In the genomic region with DNA sequence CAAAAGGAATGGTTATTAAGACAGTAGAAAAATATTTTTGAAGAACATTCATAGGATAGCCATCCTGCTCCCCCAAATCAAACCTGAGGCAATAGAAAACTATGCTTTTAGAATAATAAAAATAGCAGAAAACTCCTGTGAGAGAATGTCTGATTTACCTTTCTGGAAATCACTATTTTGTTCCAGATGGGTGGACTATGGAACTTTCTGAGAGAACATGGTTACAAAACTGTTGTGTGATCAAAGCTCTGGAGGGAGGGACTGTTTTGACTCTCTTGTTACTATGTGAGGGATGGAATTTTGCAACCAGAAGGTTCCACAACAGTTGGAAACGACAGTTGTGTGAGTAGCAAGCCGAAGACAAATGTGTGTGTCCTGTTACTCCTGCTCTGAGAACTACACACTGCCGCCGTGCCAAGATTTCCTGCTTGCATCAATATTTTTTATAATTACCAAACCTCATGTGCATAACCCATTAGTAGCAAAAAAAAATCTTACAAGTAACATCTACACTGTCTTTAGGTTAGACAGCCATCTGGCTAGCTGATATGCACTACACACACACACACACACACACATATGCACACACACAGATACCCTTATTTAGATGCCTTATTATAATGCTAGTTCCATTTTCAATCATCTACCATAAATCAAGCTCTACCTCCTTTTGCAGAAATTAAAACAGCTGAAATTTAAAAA, we compare ENCODE assay signal across 19 cellular contexts. TPM values are rescaled to one million over a fixed set of nuclear protein-coding genes. Genes with fewer than 3 reads are reported as not detected.
DNase-seq lines count a peak whose midpoint lies in the region; ATAC-seq and TF ChIP-seq lines count a peak whose summit lies in the region.
"Had no signal": no experiment of that assay in that cellular context is flagged by ENCODE, and none has a peak within 500 bp of the region (broad histone marks: within the 10 kb centered on the region; RNA-seq: fewer than 3 reads in every experiment).

No MANE protein-coding gene starts in this region.

- dilution Hi-C loops in mammary epithelial cell (cut with HindIII; ENCODE audit: low sequenced_read_pairs), result no loop called here

- no peaks in the 10 kb centered on the region for H3K4me1 ChIP-seq in mammary epithelial cell (ENCODE audit: insufficient read depth, low read length)
- no peaks in the 10 kb centered on the region for H3K4me1 ChIP-seq in breast epithelium
- no peaks in the 10 kb centered on the region for H3K4me1 ChIP-seq in upper lobe of right lung
- H3K4me1 ChIP-seq: body of pancreas had no signal

- no peak overlapping the region for H3K27ac ChIP-seq in mammary epithelial cell (ENCODE audit: insufficient read depth, low read depth, low read length)
- no peak overlapping the region for H3K27ac ChIP-seq in breast epithelium
- H3K27ac ChIP-seq in upper lobe of right lung, result no peak overlapping the region
- H3K27ac ChIP-seq: body of pancreas, RWPE1 had no signal

- intact Hi-C loops in mammary epithelial cell (cut with micrococcal nuclease), result no loop called here
- intact Hi-C loops in breast epithelium (cut with DNase I; ENCODE audit: low total_unique reads), result no loop called here
- intact Hi-C loops in lower leg skin (cut with DNase I; ENCODE audit: low total_unique reads), result no loop called here
- intact Hi-C loops in upper lobe of right lung (cut with DNase I), result no loop called here

- no peaks in the 10 kb centered on the region for H4K20me1 ChIP-seq in mammary epithelial cell (ENCODE audit: insufficient read depth, low read length)

- CTCF ChIA-PET in mammary epithelial cell (lab: Charles Lee; ENCODE audit: low non-redundant PET), result no interaction called here

- BruUV-seq in mammary epithelial cell (replicated peaks; lab: Mats Ljungman, UMichigan), result no TSS peak

- H3K36me3 ChIP-seq in mammary epithelial cell (ENCODE audit: insufficient read depth, low read length), result no peaks in the 10 kb centered on the region
- no peaks in the 10 kb centered on the region for H3K36me3 ChIP-seq in breast epithelium
- no peaks in the 10 kb centered on the region for H3K36me3 ChIP-seq in upper lobe of right lung

- TF ChIP-seq POLR2A in breast epithelium (IDR thresholded peaks at IDR 0.05) (no peak), lower leg skin (IDR thresholded peaks at IDR 0.05) (no peak)

- no peak overlapping the region for H3K4me2 ChIP-seq in mammary epithelial cell (ENCODE audit: insufficient read depth, low read depth, low read length)

- no peak overlapping the region for H3K9ac ChIP-seq in mammary epithelial cell (ENCODE audit: insufficient read depth, low read length)

- no peaks in the 10 kb centered on the region for H3K79me2 ChIP-seq in mammary epithelial cell (ENCODE audit: insufficient read depth, low read length)

- H3K9me3 ChIP-seq in mammary epithelial cell (replicated peaks; ENCODE audit: insufficient read depth, low read length), result no peaks in the 10 kb centered on the region
- no peaks in the 10 kb centered on the region for H3K9me3 ChIP-seq in breast epithelium
- no peaks in the 10 kb centered on the region for H3K9me3 ChIP-seq in upper lobe of right lung
- H3K9me3 ChIP-seq: body of pancreas had no signal

- H2AFZ ChIP-seq in mammary epithelial cell (ENCODE audit: low read depth, low read length), result peak overlapping the region; percentile 11

- no peak overlapping the region for H3K4me3 ChIP-seq in mammary epithelial cell (replicated peaks in 1 of 3; ENCODE audit: insufficient read depth in 1 of 3, low read depth in 2 of 3, low read length in 3 of 3)
- no peak overlapping the region for H3K4me3 ChIP-seq in breast epithelium
- H3K4me3 ChIP-seq in fibroblast of mammary gland (ENCODE audit: control insufficient read depth, low read depth, low read length), result no peak overlapping the region
- H3K4me3 ChIP-seq in lower leg skin (ENCODE audit: low read depth, poor library complexity, severe bottlenecking), result no peak overlapping the region
- H3K4me3 ChIP-seq in upper lobe of right lung, result no peak overlapping the region
- H3K4me3 ChIP-seq: body of pancreas had no signal

- WGBS in mammary epithelial cell (ENCODE audit: low coverage, missing lambda C conversion rate), result 78% methylated on average over 4 of the region's 4 CpGs
- 23 to 34% methylated on average over 4 of the region's 4 CpGs for WGBS in lower leg skin, 2 donors

- DNase-seq in mammary epithelial cell (no peak), breast epithelium (ENCODE audit: low spot score in 2 of 2) (no peak), fibroblast of mammary gland (ENCODE audit: low read depth) (peak; percentile 30), lower leg skin (ENCODE audit: low spot score in 2 of 2) (peak; percentile 62 to 92), upper lobe of right lung (no peak), NCI-H345 (lab: John Stamatoyannopoulos, UW) (no peak)
- no peak for DNase-seq in activated CD4-positive, alpha-beta T cell treated with anti-CD3 and anti-CD28 coated beads, Interleukin-2, amount 50 U/mL, for 4 hours
- DNase-seq: activated CD4-positive, alpha-beta T cell treated with anti-CD3 and anti-CD28 coated beads, Interleukin-2, amount 50 U/mL, for 48 hours; activated naive CD4-positive, alpha-beta T cell treated with anti-CD3 and anti-CD28 coated beads, Interleukin-2, amount 50 U/mL, for 16 hours; activated T-cell treated with anti-CD3 and anti-CD28 coated beads, Interleukin-2, amount 50 U/mL, for 4 hours; DND-41; mesendoderm; MM.1S; NCI-H1694; NCI-H446 treated with DMSO at 0.1 percent for 48 hours; stimulated activated naive CD4-positive, alpha-beta T cell treated with Interleukin-2 at 50 U/mL for 16 hours had no signal

- no peak for TF ChIP-seq CTCF in mammary epithelial cell (conservative IDR thresholded peaks at IDR 0.05 in 1 of 2, IDR thresholded peaks at IDR 0.05 in 1 of 2; ENCODE audit: extremely low read depth in 1 of 2, insufficient read depth in 1 of 2, low read depth in 1 of 2, low read length in 2 of 2)
- no peak for TF ChIP-seq CTCF in breast epithelium (IDR thresholded peaks at IDR 0.05)
- no peak for TF ChIP-seq CTCF in fibroblast of mammary gland (conservative IDR thresholded peaks at IDR 0.05; ENCODE audit: control insufficient read depth, insufficient read depth, low read depth, low read length)
- TF ChIP-seq CTCF in lower leg skin (IDR thresholded peaks at IDR 0.05), result no peak
- no peak for TF ChIP-seq CTCF in upper lobe of right lung (IDR thresholded peaks at IDR 0.05)

- H3K27me3 ChIP-seq in mammary epithelial cell (ENCODE audit: insufficient read depth, low read length) (no peaks in the 10 kb centered on the region), breast epithelium (no peaks in the 10 kb centered on the region), upper lobe of right lung (no peaks in the 10 kb centered on the region)
- H3K27me3 ChIP-seq: body of pancreas had no signal

- peak; percentile 42 for ATAC-seq in upper lobe of right lung
- ATAC-seq in GM21576 (IDR thresholded peaks at IDR 0.05; ENCODE audit: unreplicated experiment), result no peak
- ATAC-seq: activated T-cell treated with anti-CD3 and anti-CD28 coated beads, Interleukin-2, amount 50 U/mL, for 4 hours; body of pancreas had no signal

- in situ Hi-C loops in mammary epithelial cell (cut with MboI; ENCODE audit: low sequenced_read_pairs in 2 of 2), result loop anchor here in 1 of 2 donors (25.0 kb wide), 1 partner anchor 239 kb away; no protein-coding TSS in a partner anchor

RNA-seq across cellular contexts. Expression of a gene that starts 11.0 kb away (rescaled TPM):
- 10 to 100 TPM; 28.5 to 34.8 TPM for total RNA-seq in mammary epithelial cell
- 14.8 TPM for polyA plus RNA-seq in mammary epithelial cell
- 31.6 TPM for polyA minus RNA-seq in mammary epithelial cell
- 10 to 100 TPM; 24.8 to 41.3 (median 27.2) TPM for total RNA-seq in breast epithelium
- total RNA-seq in lower leg skin, result 10 to 100 TPM; 23.2 to 41.5 (median 32.6) TPM
- 25.7 TPM for total RNA-seq in upper lobe of right lung

Comparison
In these comparisons a context has a peak if more than half of its experiments do, and no peak if none do; other contexts are left out.
1. DNase-seq: peak in fibroblast of mammary gland (single experiment) and lower leg skin (2 of 2); none in mammary epithelial cell (single experiment), breast epithelium (0 of 2), upper lobe of right lung (single experiment), activated CD4-positive, alpha-beta T cell treated with anti-CD3 and anti-CD28 coated beads, Interleukin-2, amount 50 U/mL, for 4 hours (0 of 2) and NCI-H345 (single experiment).